In genomic region chr1:222880586-222880985, GRCh38 we compare ENCODE assay signal across 1 cellular context.
TF ChIP-seq lines count a peak whose summit lies in the region.

No MANE protein-coding gene starts in this region.

TF ChIP-seq in GM23338, 12 proteins besides CTCF, POLR2A, EP300 and RAD21 (continued from another document):
- TF ChIP-seq, protein P1, sequence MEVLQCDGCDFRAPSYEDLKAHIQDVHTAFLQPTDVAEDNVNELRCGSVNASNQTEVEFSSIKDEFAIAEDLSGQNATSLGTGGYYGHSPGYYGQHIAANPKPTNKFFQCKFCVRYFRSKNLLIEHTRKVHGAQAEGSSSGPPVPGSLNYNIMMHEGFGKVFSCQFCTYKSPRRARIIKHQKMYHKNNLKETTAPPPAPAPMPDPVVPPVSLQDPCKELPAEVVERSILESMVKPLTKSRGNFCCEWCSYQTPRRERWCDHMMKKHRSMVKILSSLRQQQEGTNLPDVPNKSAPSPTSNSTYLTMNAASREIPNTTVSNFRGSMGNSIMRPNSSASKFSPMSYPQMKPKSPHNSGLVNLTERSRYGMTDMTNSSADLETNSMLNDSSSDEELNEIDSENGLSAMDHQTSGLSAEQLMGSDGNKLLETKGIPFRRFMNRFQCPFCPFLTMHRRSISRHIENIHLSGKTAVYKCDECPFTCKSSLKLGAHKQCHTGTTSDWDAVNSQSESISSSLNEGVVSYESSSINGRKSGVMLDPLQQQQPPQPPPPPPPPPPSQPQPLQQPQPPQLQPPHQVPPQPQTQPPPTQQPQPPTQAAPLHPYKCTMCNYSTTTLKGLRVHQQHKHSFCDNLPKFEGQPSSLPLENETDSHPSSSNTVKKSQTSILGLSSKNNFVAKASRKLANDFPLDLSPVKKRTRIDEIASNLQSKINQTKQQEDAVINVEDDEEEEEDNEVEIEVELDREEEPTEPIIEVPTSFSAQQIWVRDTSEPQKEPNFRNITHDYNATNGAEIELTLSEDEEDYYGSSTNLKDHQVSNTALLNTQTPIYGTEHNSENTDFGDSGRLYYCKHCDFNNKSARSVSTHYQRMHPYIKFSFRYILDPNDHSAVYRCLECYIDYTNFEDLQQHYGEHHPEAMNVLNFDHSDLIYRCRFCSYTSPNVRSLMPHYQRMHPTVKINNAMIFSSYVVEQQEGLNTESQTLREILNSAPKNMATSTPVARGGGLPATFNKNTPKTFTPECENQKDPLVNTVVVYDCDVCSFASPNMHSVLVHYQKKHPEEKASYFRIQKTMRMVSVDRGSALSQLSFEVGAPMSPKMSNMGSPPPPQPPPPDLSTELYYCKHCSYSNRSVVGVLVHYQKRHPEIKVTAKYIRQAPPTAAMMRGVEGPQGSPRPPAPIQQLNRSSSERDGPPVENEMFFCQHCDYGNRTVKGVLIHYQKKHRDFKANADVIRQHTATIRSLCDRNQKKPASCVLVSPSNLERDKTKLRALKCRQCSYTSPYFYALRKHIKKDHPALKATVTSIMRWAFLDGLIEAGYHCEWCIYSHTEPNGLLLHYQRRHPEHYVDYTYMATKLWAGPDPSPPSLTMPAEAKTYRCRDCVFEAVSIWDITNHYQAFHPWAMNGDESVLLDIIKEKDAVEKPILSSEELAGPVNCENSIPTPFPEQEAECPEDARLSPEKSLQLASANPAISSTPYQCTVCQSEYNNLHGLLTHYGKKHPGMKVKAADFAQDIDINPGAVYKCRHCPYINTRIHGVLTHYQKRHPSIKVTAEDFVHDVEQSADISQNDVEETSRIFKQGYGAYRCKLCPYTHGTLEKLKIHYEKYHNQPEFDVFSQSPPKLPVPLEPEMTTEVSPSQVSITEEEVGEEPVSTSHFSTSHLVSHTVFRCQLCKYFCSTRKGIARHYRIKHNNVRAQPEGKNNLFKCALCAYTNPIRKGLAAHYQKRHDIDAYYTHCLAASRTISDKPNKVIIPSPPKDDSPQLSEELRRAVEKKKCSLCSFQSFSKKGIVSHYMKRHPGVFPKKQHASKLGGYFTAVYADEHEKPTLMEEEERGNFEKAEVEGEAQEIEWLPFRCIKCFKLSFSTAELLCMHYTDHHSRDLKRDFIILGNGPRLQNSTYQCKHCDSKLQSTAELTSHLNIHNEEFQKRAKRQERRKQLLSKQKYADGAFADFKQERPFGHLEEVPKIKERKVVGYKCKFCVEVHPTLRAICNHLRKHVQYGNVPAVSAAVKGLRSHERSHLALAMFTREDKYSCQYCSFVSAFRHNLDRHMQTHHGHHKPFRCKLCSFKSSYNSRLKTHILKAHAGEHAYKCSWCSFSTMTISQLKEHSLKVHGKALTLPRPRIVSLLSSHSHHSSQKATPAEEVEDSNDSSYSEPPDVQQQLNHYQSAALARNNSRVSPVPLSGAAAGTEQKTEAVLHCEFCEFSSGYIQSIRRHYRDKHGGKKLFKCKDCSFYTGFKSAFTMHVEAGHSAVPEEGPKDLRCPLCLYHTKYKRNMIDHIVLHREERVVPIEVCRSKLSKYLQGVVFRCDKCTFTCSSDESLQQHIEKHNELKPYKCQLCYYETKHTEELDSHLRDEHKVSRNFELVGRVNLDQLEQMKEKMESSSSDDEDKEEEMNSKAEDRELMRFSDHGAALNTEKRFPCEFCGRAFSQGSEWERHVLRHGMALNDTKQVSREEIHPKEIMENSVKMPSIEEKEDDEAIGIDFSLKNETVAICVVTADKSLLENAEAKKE (CRISPR knock-in tag; IDR thresholded peaks at IDR 0.05) = no peak
- TF ChIP-seq EZH2 (IDR thresholded peaks at IDR 0.05; ENCODE audit: low read depth, unreplicated experiment) (no peak), STAT1 (IDR thresholded peaks at IDR 0.05; ENCODE audit: unreplicated experiment) (no peak), NANOG (IDR thresholded peaks at IDR 0.05; ENCODE audit: borderline replicate concordance) (no peak), ZNF331 (CRISPR knock-in tag; IDR thresholded peaks at IDR 0.05; ENCODE audit: low read depth) (no peak), CREB1 (CRISPR knock-in tag; IDR thresholded peaks at IDR 0.05; ENCODE audit: low read depth) (no peak), ZNF114 (CRISPR knock-in tag; IDR thresholded peaks at IDR 0.05) (no peak), EZH2phosphoT487 (IDR thresholded peaks at IDR 0.05; ENCODE audit: unreplicated experiment) (no peak), JUNB (IDR thresholded peaks at IDR 0.05; ENCODE audit: unreplicated experiment) (no peak), POLR2AphosphoS5 (IDR thresholded peaks at IDR 0.05; ENCODE audit: low read depth) (no peak)
